Comparison of ENCODE assay signal across 14 cellular contexts in genomic region chr19:8494158-8494557, GRCh38. TPM values are rescaled to one million over a fixed set of nuclear protein-coding genes. Genes with fewer than 3 reads are reported as not detected.
A peak's percentile ranks its signal among the peaks of the same experiment; 100 is the strongest.
DNase-seq lines count a peak whose midpoint lies in the region; ATAC-seq and TF ChIP-seq lines count a peak whose summit lies in the region.
"Had no signal": no experiment of that assay in that cellular context is flagged by ENCODE, and none has a peak within 500 bp of the region (broad histone marks: within the 10 kb centered on the region; RNA-seq: fewer than 3 reads in every experiment).

No MANE protein-coding gene starts in this region.

- H3K27ac ChIP-seq in right cardiac atrium (ENCODE audit: low read length) (no peak overlapping the region), right atrium auricular region (no peak overlapping the region), thymus (ENCODE audit: low read depth) (peak overlapping the region; percentile 70)
- H3K27ac ChIP-seq: coronary artery had no signal

- peaks cover 7% of the 10 kb centered on the region for H3K36me3 ChIP-seq in right atrium auricular region
- H3K36me3 ChIP-seq in thymus (ENCODE audit: control insufficient read depth, insufficient read depth) = peaks cover 14% of the 10 kb centered on the region

- WGBS in right cardiac atrium = 57% methylated on average over 7 of the region's 7 CpGs
- 7% methylated on average over 7 of the region's 7 CpGs for WGBS in thymus

- POLR2A ChIA-PET in activated naive CD8-positive, alpha-beta T cell treated with anti-CD3 and anti-CD28 coated beads, Interleukin-2, amount 10 ng/mL, durations not matched to agents 7 days and 5 days (lab: Charles Lee) = interaction anchor here (0.5 to 2.4 kb wide), 9 partner anchors 12 to 176 kb away, joined by 3 to 26 read pairs (median 5); partner anchors contain the start of genes HNRNPM, RAB11B and ZNF414

- H3K9me3 Mint-ChIP-seq in activated naive CD8-positive, alpha-beta T cell treated with anti-CD3 and anti-CD28 coated beads, Interleukin-2, amount 10 ng/mL, durations not matched to agents 7 days and 5 days = no peaks in the 10 kb centered on the region

- H3K27me3 ChIP-seq in right cardiac atrium (ENCODE audit: control insufficient read depth, insufficient read depth) (no peaks in the 10 kb centered on the region), right atrium auricular region (no peaks in the 10 kb centered on the region), thymus (ENCODE audit: control insufficient read depth, insufficient read depth) (no peaks in the 10 kb centered on the region)
- H3K27me3 ChIP-seq: stomach had no signal

- H3K4me3 Mint-ChIP-seq in activated naive CD8-positive, alpha-beta T cell treated with anti-CD3 and anti-CD28 coated beads, Interleukin-2, amount 10 ng/mL, durations not matched to agents 7 days and 5 days = peak overlapping the region; percentile 40

- H3K36me3 Mint-ChIP-seq in activated naive CD8-positive, alpha-beta T cell treated with anti-CD3 and anti-CD28 coated beads, Interleukin-2, amount 10 ng/mL, durations not matched to agents 7 days and 5 days = peaks cover 4% of the 10 kb centered on the region

- DNase-seq in right cardiac atrium (peak in 2 of 3 donors; percentile 24 to 54), right atrium auricular region (ENCODE audit: low spot score) (no peak), NB4 (ENCODE audit: low read depth) (peak; percentile 100), H4 (ENCODE audit: low spot score) (no peak), cerebellar cortex (ENCODE audit: low spot score) (no peak)
- DNase-seq in activated naive CD8-positive, alpha-beta T cell treated with anti-CD3 and anti-CD28 coated beads, Interleukin-2, amount 10 ng/mL, durations not matched to agents 7 days and 5 days = peak; percentile 58
- DNase-seq: midbrain; NCI-H510A; stimulated activated CD4-positive, alpha-beta T cell treated with anti-CD3 and anti-CD28 coated beads, Interleukin-2, amount 100 ng/mL, for 48 hours; stomach had no signal

- peak; percentile 36 for TF ChIP-seq POLR2A in NB4 (IDR thresholded peaks at IDR 0.05; ENCODE audit: extremely low read depth, insufficient read length)

- no peak for ATAC-seq in right cardiac atrium
- ATAC-seq in activated naive CD8-positive, alpha-beta T cell treated with anti-CD3 and anti-CD28 coated beads, Interleukin-2, amount 10 ng/mL, durations not matched to agents 7 days and 5 days (ENCODE audit: low read depth) = peak; percentile 79
- no peak for ATAC-seq in esophagus mucosa

- TF ChIP-seq CTCF in right atrium auricular region (IDR thresholded peaks at IDR 0.05) (no peak), NB4 (IDR thresholded peaks at IDR 0.05; ENCODE audit: low read depth, low read length) (peak; percentile 36)

- H3K4me1 ChIP-seq in right cardiac atrium (ENCODE audit: control insufficient read depth, insufficient read depth, low read length) (no peaks in the 10 kb centered on the region), right atrium auricular region (no peaks in the 10 kb centered on the region), thymus (ENCODE audit: control insufficient read depth, insufficient read depth, low read length) (peaks cover 10% of the 10 kb centered on the region)

- H3K27ac Mint-ChIP-seq in activated naive CD8-positive, alpha-beta T cell treated with anti-CD3 and anti-CD28 coated beads, Interleukin-2, amount 10 ng/mL, durations not matched to agents 7 days and 5 days = peak overlapping the region; percentile 83

- no peaks in the 10 kb centered on the region for H3K27me3 Mint-ChIP-seq in activated naive CD8-positive, alpha-beta T cell treated with anti-CD3 and anti-CD28 coated beads, Interleukin-2, amount 10 ng/mL, durations not matched to agents 7 days and 5 days

- intact Hi-C loops in right cardiac atrium (cut with DNase I) = no loop called here

- H3K4me1 Mint-ChIP-seq in activated naive CD8-positive, alpha-beta T cell treated with anti-CD3 and anti-CD28 coated beads, Interleukin-2, amount 10 ng/mL, durations not matched to agents 7 days and 5 days = peaks cover 18% of the 10 kb centered on the region

- H3K9me3 ChIP-seq in right cardiac atrium (ENCODE audit: control insufficient read depth, low read length) = no peaks in the 10 kb centered on the region
- no peaks in the 10 kb centered on the region for H3K9me3 ChIP-seq in right atrium auricular region
- no peaks in the 10 kb centered on the region for H3K9me3 ChIP-seq in thymus (ENCODE audit: control insufficient read depth)
- H3K9me3 ChIP-seq: stomach had no signal

- H3K4me3 ChIP-seq in right cardiac atrium (ENCODE audit: low read length) (no peak overlapping the region), right atrium auricular region (no peak overlapping the region), NB4 (ENCODE audit: low read depth, low read length) (peak overlapping the region; percentile 4), thymus (ENCODE audit: low read length) (no peak overlapping the region)
- H3K4me3 ChIP-seq: coronary artery, stomach had no signal

RNA-seq across cellular contexts. Expression of gene PRAM1, which starts 8.3 kb away (rescaled TPM):
- total RNA-seq in right cardiac atrium (1 to 10 TPM in 2 of 4 donors, under 1 TPM in 2; 0.31 to 3.1 (median 0.99) TPM), right atrium auricular region (under 1 TPM; 0.19 to 0.79 TPM), esophagus mucosa (0.76 TPM)
- polyA plus RNA-seq in right cardiac atrium (0.61 TPM), thymus (7.5 TPM)
- 1 to 10 TPM; 2.3 to 2.5 TPM for total RNA-seq in activated naive CD8-positive, alpha-beta T cell treated with anti-CD3 and anti-CD28 coated beads, Interleukin-2, amount 10 ng/mL, durations not matched to agents 7 days and 5 days
- not detected in 2 replicates for total RNA-seq in H4 (2014; rRNA removed; shearing (Covaris generic))
- total RNA-seq: M059J had no signal

RNA-seq across cellular contexts. Expression of gene ZNF414, which starts 19.8 kb away (rescaled TPM):
- total RNA-seq in right cardiac atrium (10 to 100 TPM; 13.4 to 16.4 (median 16.1) TPM), right atrium auricular region (10 to 100 TPM in 1 of 2 donors, 1 to 10 TPM in 1; 8.2 to 13.5 TPM), esophagus mucosa (13.3 TPM)
- polyA plus RNA-seq in right cardiac atrium (19.3 TPM), thymus (27.6 TPM)
- total RNA-seq in activated naive CD8-positive, alpha-beta T cell treated with anti-CD3 and anti-CD28 coated beads, Interleukin-2, amount 10 ng/mL, durations not matched to agents 7 days and 5 days = 10 to 100 TPM; 38.2 to 40.5 TPM
- total RNA-seq in H4 (2014; rRNA removed; shearing (Covaris generic)) = 7.0 and 9.3 TPM in 2 replicates

RNA-seq across cellular contexts. Expression of gene HNRNPM, which starts 49.4 kb away (rescaled TPM):
- total RNA-seq in right cardiac atrium (100 to 1,000 TPM; 106 to 128 (median 120) TPM), right atrium auricular region (10 to 100 TPM; 51.0 to 76.5 TPM), esophagus mucosa (107 TPM)
- polyA plus RNA-seq in right cardiac atrium (67.9 TPM), thymus (123 TPM)
- 100 to 1,000 TPM; 188 to 198 TPM for total RNA-seq in activated naive CD8-positive, alpha-beta T cell treated with anti-CD3 and anti-CD28 coated beads, Interleukin-2, amount 10 ng/mL, durations not matched to agents 7 days and 5 days
- 60.8 and 75.1 TPM in 2 replicates for total RNA-seq in H4 (2014; rRNA removed; shearing (Covaris generic))

Comparison
In these comparisons a context has a peak if more than half of its experiments do, and no peak if none do; other contexts are left out.
1. DNase-seq: peak in right cardiac atrium (2 of 3), NB4 (single experiment) and activated naive CD8-positive, alpha-beta T cell treated with anti-CD3 and anti-CD28 coated beads, Interleukin-2, amount 10 ng/mL, durations not matched to agents 7 days and 5 days (single experiment); none in right atrium auricular region (single experiment), H4 (single experiment) and cerebellar cortex (single experiment).